22 cellular contexts compared by ENCODE assay signal in the genomic region with DNA sequence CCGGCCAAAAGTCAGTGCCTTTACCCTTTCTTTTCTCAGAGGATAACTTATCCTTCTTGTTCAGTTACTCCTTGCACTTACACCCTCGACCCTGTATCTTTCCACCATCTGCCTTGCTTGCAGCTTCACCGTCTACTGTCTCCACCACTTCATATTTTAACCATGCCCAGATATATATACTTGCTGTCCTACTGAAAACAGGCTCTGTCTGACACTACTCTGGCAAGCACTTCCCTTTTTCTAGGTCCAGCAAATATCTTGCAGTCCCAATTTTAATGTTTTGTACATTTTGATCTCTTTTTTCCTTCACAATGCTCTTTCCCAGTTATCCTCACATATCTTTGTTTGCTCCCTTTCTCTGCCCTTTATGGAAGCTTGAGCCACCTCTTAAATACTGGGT.
"Had no signal": no experiment of that assay in that cellular context is flagged by ENCODE, and none has a peak within 500 bp of the region (broad histone marks: within the 10 kb centered on the region; RNA-seq: fewer than 3 reads in every experiment).

No MANE protein-coding gene starts in this region.

- H3K27me3 ChIP-seq: ovary, tibial nerve, upper lobe of left lung had no signal

- H3K4me1 ChIP-seq: psoas muscle, tibial nerve, upper lobe of left lung had no signal

- FAIRE-seq: frontal cortex, keratinocyte, urothelium cell line had no signal

- H3K4me3 ChIP-seq: lung, ovary, psoas muscle, skin epidermis, thoracic aorta, tibial nerve, upper lobe of left lung had no signal

- DNase-seq: cortex of kidney; effector CD4-positive, alpha-beta T cell; hypothalamus; immature natural killer cell; left ventricle myocardium superior; natural killer cell; occipital lobe; ovary; posterior cingulate gyrus; psoas muscle; right cardiac atrium; stimulated activated CD4-positive, alpha-beta T cell treated with anti-CD3 and anti-CD28 coated beads, Interleukin-15, amount 100 ng/mL, for 24 hours; stimulated activated CD4-positive, alpha-beta T cell treated with anti-CD3 and anti-CD28 coated beads, Interleukin-2, amount 100 ng/mL, for 48 hours; stimulated activated naive B cell treated with anti-CD40 and anti-IgM and Interleukin-4, amounts not matched to agents 10 μg/mL and 1 μg/mL and 100 μg/mL, for 72 hours; upper lobe of left lung had no signal

- H3K27ac ChIP-seq: ovary, psoas muscle, skin epidermis, thoracic aorta, tibial nerve, upper lobe of left lung had no signal

- H3K9me3 ChIP-seq: ovary, psoas muscle, thoracic aorta, tibial nerve, upper lobe of left lung had no signal

- H3K36me3 ChIP-seq: ovary, tibial nerve, upper lobe of left lung had no signal

- ATAC-seq: left ventricle myocardium superior; natural killer cell; psoas muscle; right cardiac atrium; stimulated activated naive B cell treated with anti-CD40 and anti-IgM and Interleukin-4, amounts not matched to agents 10 μg/mL and 1 μg/mL and 100 μg/mL, for 72 hours had no signal
